ENCODE assay signal across 18 cellular contexts in the genomic region with DNA sequence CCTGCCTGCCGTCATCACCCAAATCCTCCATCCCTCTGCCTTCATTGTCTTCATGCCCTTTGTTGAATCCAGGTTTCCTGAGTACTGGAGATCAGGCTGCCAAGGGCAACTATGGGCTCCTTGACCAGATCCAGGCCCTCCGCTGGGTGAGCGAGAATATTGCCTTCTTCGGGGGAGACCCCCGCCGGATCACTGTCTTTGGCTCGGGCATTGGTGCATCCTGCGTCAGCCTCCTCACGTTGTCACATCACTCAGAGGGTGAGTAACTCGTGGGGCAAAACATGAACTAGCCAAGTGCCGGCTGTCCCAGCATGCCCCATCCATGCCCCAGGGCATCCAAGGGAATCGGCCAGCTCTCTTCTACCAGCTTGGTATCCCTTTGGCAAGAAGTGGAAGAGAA. TPM values are rescaled to one million over a fixed set of nuclear protein-coding genes. Genes with fewer than 3 reads are reported as not detected.
A peak's percentile ranks its signal among the peaks of the same experiment; 100 is the strongest.
DNase-seq lines count a peak whose midpoint lies in the region; ATAC-seq and TF ChIP-seq lines count a peak whose summit lies in the region.
"Had no signal": no experiment of that assay in that cellular context is flagged by ENCODE, and none has a peak within 500 bp of the region (broad histone marks: within the 10 kb centered on the region; RNA-seq: fewer than 3 reads in every experiment).

No MANE protein-coding gene starts in this region.

- no peaks in the 10 kb centered on the region for H3K79me2 ChIP-seq in mammary epithelial cell (ENCODE audit: insufficient read depth, low read length)
- no peaks in the 10 kb centered on the region for H3K79me2 ChIP-seq in neural progenitor cell (ENCODE audit: low read depth)

- ATAC-seq in aorta (ENCODE audit: low FRiP score), result peak; percentile 33
- ATAC-seq in GM19324 (IDR thresholded peaks at IDR 0.05; ENCODE audit: low FRiP score, unreplicated experiment), result no peak
- no peak for ATAC-seq in left lobe of liver
- ATAC-seq: A549, GM12878, GM23338 had no signal

- DNase-seq in mammary epithelial cell, result peak; percentile 25
- DNase-seq in dorsolateral prefrontal cortex, result no peak
- DNase-seq in neural progenitor cell (ENCODE audit: low spot score), result no peak
- peak in 1 of 2 donors; percentile 33 for DNase-seq in aorta
- no peak for DNase-seq in effector CD8-positive, alpha-beta T cell (lab: John Stamatoyannopoulos, UW)
- DNase-seq in left lobe of liver (ENCODE audit: low spot score), result no peak
- DNase-seq: BE2C; CD4-positive, alpha-beta memory T cell; DMS79; H7 had no signal

- H3K9ac ChIP-seq in mammary epithelial cell (ENCODE audit: insufficient read depth, low read length) (no peak overlapping the region), neural progenitor cell (no peak overlapping the region)

- H3K27ac Mint-ChIP-seq in neural progenitor cell, result peak overlapping the region; percentile 74
- H3K27ac Mint-ChIP-seq: GM23338 had no signal

- in situ Hi-C loops in mammary epithelial cell (cut with MboI; ENCODE audit: low sequenced_read_pairs in 2 of 2), result loop anchor here in 1 of 2 donors (25.0 kb wide), 2 partner anchors 177 to 402 kb away; no protein-coding TSS in a partner anchor

- H3K4me1 ChIP-seq in mammary epithelial cell (ENCODE audit: insufficient read depth, low read length) (no peaks in the 10 kb centered on the region), neural progenitor cell (no peaks in the 10 kb centered on the region), aorta (ENCODE audit: control insufficient read depth in 1 of 2, insufficient read depth in 2 of 2, low read length in 2 of 2) (no peaks in the 10 kb centered on the region)
- H3K4me1 ChIP-seq: A549, BE2C had no signal

- H3K4me2 ChIP-seq in mammary epithelial cell (ENCODE audit: insufficient read depth, low read depth, low read length), result no peak overlapping the region
- H3K4me2 ChIP-seq in neural progenitor cell, result no peak overlapping the region
- H3K4me2 ChIP-seq: A549, GM23338 had no signal

- dilution Hi-C loops in mammary epithelial cell (cut with HindIII; ENCODE audit: low sequenced_read_pairs), result no loop called here

- TF ChIP-seq CTCF in mammary epithelial cell (conservative IDR thresholded peaks at IDR 0.05 in 1 of 2, IDR thresholded peaks at IDR 0.05 in 1 of 2; ENCODE audit: extremely low read depth in 1 of 2, insufficient read depth in 1 of 2, low read depth in 1 of 2, low read length in 2 of 2) (no peak), dorsolateral prefrontal cortex (IDR thresholded peaks at IDR 0.05 in 54 of 56, conservative IDR thresholded peaks at IDR 0.05 in 2 of 56; ENCODE audit: low read depth in 1 of 56, partially characterized antibody in 56 of 56) (no peak), neural progenitor cell (IDR thresholded peaks at IDR 0.05) (no peak)

- H2AFZ ChIP-seq in mammary epithelial cell (ENCODE audit: low read depth, low read length) (peak overlapping the region; percentile 34), neural progenitor cell (replicated peaks) (no peak overlapping the region)
- H2AFZ ChIP-seq: GM23338 had no signal

- H3K4me3 ChIP-seq in mammary epithelial cell (replicated peaks in 1 of 3; ENCODE audit: insufficient read depth in 1 of 3, low read depth in 2 of 3, low read length in 3 of 3) (no peak overlapping the region), dorsolateral prefrontal cortex (no peak overlapping the region), neural progenitor cell (no peak overlapping the region), aorta (ENCODE audit: low read length in 2 of 2) (no peak overlapping the region)
- H3K4me3 ChIP-seq: A549, GM12878, GM23338 had no signal

- no peaks in the 10 kb centered on the region for H4K20me1 ChIP-seq in mammary epithelial cell (ENCODE audit: insufficient read depth, low read length)
- no peaks in the 10 kb centered on the region for H4K20me1 ChIP-seq in neural progenitor cell (ENCODE audit: low read depth)

- CTCF ChIA-PET in mammary epithelial cell (lab: Charles Lee; ENCODE audit: low non-redundant PET), result no interaction called here

- H3K36me3 Mint-ChIP-seq in neural progenitor cell, result peaks cover 33% of the 10 kb centered on the region

- peaks cover 19% of the 10 kb centered on the region for H3K4me1 Mint-ChIP-seq in neural progenitor cell

- peaks cover 14% of the 10 kb centered on the region for H3K9me3 Mint-ChIP-seq in neural progenitor cell
- H3K9me3 Mint-ChIP-seq: CD4-positive, alpha-beta memory T cell; GM23338 had no signal

- WGBS in mammary epithelial cell (ENCODE audit: low coverage, missing lambda C conversion rate), result 41% methylated on average over 11 of the region's 12 CpGs
- 87 to 93% methylated on average over 12 of the region's 12 CpGs for WGBS in aorta, 2 donors

- H3K4me3 Mint-ChIP-seq in neural progenitor cell, result no peak overlapping the region
- H3K4me3 Mint-ChIP-seq: CD4-positive, alpha-beta memory T cell; GM23338 had no signal

- H3K9me3 ChIP-seq in mammary epithelial cell (replicated peaks; ENCODE audit: insufficient read depth, low read length) (no peaks in the 10 kb centered on the region), neural progenitor cell (ENCODE audit: low read depth) (no peaks in the 10 kb centered on the region), aorta (ENCODE audit: control insufficient read depth, low read length) (no peaks in the 10 kb centered on the region)
- H3K9me3 ChIP-seq: A549, BE2C had no signal

- H3K27ac ChIP-seq in mammary epithelial cell (ENCODE audit: insufficient read depth, low read depth, low read length), result no peak overlapping the region
- H3K27ac ChIP-seq in dorsolateral prefrontal cortex, result peak overlapping the region in 48 of 59 donors; percentile 6 to 89 (median 80)
- no peak overlapping the region for H3K27ac ChIP-seq in neural progenitor cell
- no peak overlapping the region for H3K27ac ChIP-seq in aorta (ENCODE audit: low read depth in 1 of 2, low read length in 2 of 2)
- H3K27ac ChIP-seq: A549, C4-2B had no signal

- intact Hi-C loops in mammary epithelial cell (cut with micrococcal nuclease), result no loop called here
- intact Hi-C loops in dorsolateral prefrontal cortex (cut with DNase I), result no loop called here
- intact Hi-C loops in aorta (cut with DNase I), result loop anchor here in 1 of 2 donors (5.0 kb wide), 1 partner anchor 392 kb away; no protein-coding TSS in a partner anchor

- H3F3A ChIP-seq in neural progenitor cell (ENCODE audit: low read depth), result no peaks in the 10 kb centered on the region

- H3K27me3 Mint-ChIP-seq in neural progenitor cell (ENCODE audit: insufficient read depth, low read depth), result peaks cover 4% of the 10 kb centered on the region
- H3K27me3 Mint-ChIP-seq: CD4-positive, alpha-beta memory T cell had no signal

- H3K27me3 ChIP-seq in mammary epithelial cell (ENCODE audit: insufficient read depth, low read length), result no peaks in the 10 kb centered on the region
- H3K27me3 ChIP-seq in dorsolateral prefrontal cortex, result peaks cover 0 to 59% (median 15%) of the 10 kb centered on the region in 45 donors
- no peaks in the 10 kb centered on the region for H3K27me3 ChIP-seq in neural progenitor cell
- no peaks in the 10 kb centered on the region for H3K27me3 ChIP-seq in aorta (ENCODE audit: control insufficient read depth in 1 of 2, insufficient read depth in 2 of 2, low read length in 1 of 2)
- H3K27me3 ChIP-seq: BE2C had no signal

- BruUV-seq in mammary epithelial cell (replicated peaks; lab: Mats Ljungman, UMichigan), result no TSS peak

- no peaks in the 10 kb centered on the region for H3K36me3 ChIP-seq in mammary epithelial cell (ENCODE audit: insufficient read depth, low read length)
- no peaks in the 10 kb centered on the region for H3K36me3 ChIP-seq in neural progenitor cell
- no peaks in the 10 kb centered on the region for H3K36me3 ChIP-seq in aorta (ENCODE audit: control insufficient read depth in 1 of 2, insufficient read depth in 2 of 2, low read length in 1 of 2)
- H3K36me3 ChIP-seq: BE2C had no signal

RNA-seq across cellular contexts. Expression of gene NLGN3, which starts 19.4 kb away (rescaled TPM):
- under 1 TPM; 0.17 to 0.21 TPM for total RNA-seq in mammary epithelial cell
- polyA plus RNA-seq in mammary epithelial cell, result 0.11 TPM
- not detected for polyA minus RNA-seq in mammary epithelial cell
- total RNA-seq in dorsolateral prefrontal cortex, result 10 to 100 TPM; 39.2 to 90.6 (median 57.8) TPM
- 10.0 and 16.0 TPM in 2 replicates for total RNA-seq in neural progenitor cell (ENCODE audit: low replicate concordance)
- total RNA-seq in aorta, result 1 to 10 TPM; 1.5 to 4.5 TPM
- 1 to 10 TPM in 1 of 2 donors, under 1 TPM in 1; 0.63 to 1.2 TPM for polyA plus RNA-seq in aorta
- total RNA-seq in left lobe of liver, result 0.20 TPM
- total RNA-seq: G401 had no signal

RNA-seq across cellular contexts. Expression of gene MED12, which starts 45.7 kb away (rescaled TPM):
- total RNA-seq in mammary epithelial cell (10 to 100 TPM; 22.0 to 26.7 TPM), dorsolateral prefrontal cortex (10 to 100 TPM; 29.6 to 65.9 (median 47.2) TPM), neural progenitor cell (ENCODE audit: low replicate concordance) (27.0 and 40.2 TPM in 2 replicates), aorta (10 to 100 TPM; 51.5 to 68.4 TPM), left lobe of liver (9.6 TPM)
- polyA plus RNA-seq in mammary epithelial cell (5.5 TPM), aorta (10 to 100 TPM in 1 of 2 donors, 1 to 10 TPM in 1; 5.0 to 14.6 TPM)
- 49.7 TPM for polyA minus RNA-seq in mammary epithelial cell

RNA-seq across cellular contexts. Expression of gene IL2RG, which starts 52.7 kb away (rescaled TPM):
- total RNA-seq in mammary epithelial cell (not detected), dorsolateral prefrontal cortex (1 to 10 TPM in 78 of 120 experiments, under 1 TPM in 29, not detected in 13; 0.40 to 4.4 (median 1.5) TPM), neural progenitor cell (ENCODE audit: low replicate concordance) (not detected in 2 replicates), aorta (1 to 10 TPM; 4.4 to 7.1 TPM), left lobe of liver (1.9 TPM)
- polyA plus RNA-seq in mammary epithelial cell (not detected), aorta (1 to 10 TPM; 1.4 to 7.6 TPM)
- polyA minus RNA-seq in mammary epithelial cell, result not detected
- total RNA-seq: G401, GM23338, H7, HT-29 had no signal
- polyA plus RNA-seq: AG04450 had no signal

RNA-seq across cellular contexts. Expression of gene CXorf65, which starts 57.5 kb away (rescaled TPM):
- total RNA-seq in mammary epithelial cell (not detected), dorsolateral prefrontal cortex (not detected), neural progenitor cell (ENCODE audit: low replicate concordance) (not detected in 2 replicates), aorta (not detected), left lobe of liver (not detected)
- polyA plus RNA-seq in mammary epithelial cell (not detected), aorta (under 1 TPM in 1 of 2 donors, not detected in 1; 0.26 TPM)
- polyA minus RNA-seq in mammary epithelial cell, result not detected
- total RNA-seq: G401, GM23338, HT-29 had no signal
- polyA plus RNA-seq: A549, AG04450 had no signal

RNA-seq across cellular contexts. Expression of gene GJB1, which starts 59.0 kb away (rescaled TPM):
- total RNA-seq in mammary epithelial cell, result under 1 TPM in 1 of 2 donors, not detected in 1; under 0.01 TPM
- not detected for polyA plus RNA-seq in mammary epithelial cell
- not detected for polyA minus RNA-seq in mammary epithelial cell
- total RNA-seq in dorsolateral prefrontal cortex, result 100 to 1,000 TPM in 2 of 120 experiments, 10 to 100 TPM in 101, 1 to 10 TPM in 17; 2.2 to 150 (median 24.8) TPM
- total RNA-seq in neural progenitor cell (ENCODE audit: low replicate concordance), result not detected in 2 replicates
- total RNA-seq in aorta, result not detected
- polyA plus RNA-seq in aorta, result 1 to 10 TPM in 1 of 2 donors, not detected in 1; 2.0 TPM
- total RNA-seq in left lobe of liver, result 255 TPM
- total RNA-seq: CD4-positive, alpha-beta memory T cell; GM12878 had no signal
- polyA plus RNA-seq: AG04450; CD4-positive, alpha-beta memory T cell; GM12878; GM23338 had no signal

Comparison
In these comparisons a context has a peak if more than half of its experiments do, and no peak if none do; other contexts are left out.
1. H3K27ac ChIP-seq: peak in dorsolateral prefrontal cortex (48 of 59); none in mammary epithelial cell (single experiment), neural progenitor cell (single experiment) and aorta (0 of 2).